ENCODE assay signal across 32 cellular contexts in the genomic region with DNA sequence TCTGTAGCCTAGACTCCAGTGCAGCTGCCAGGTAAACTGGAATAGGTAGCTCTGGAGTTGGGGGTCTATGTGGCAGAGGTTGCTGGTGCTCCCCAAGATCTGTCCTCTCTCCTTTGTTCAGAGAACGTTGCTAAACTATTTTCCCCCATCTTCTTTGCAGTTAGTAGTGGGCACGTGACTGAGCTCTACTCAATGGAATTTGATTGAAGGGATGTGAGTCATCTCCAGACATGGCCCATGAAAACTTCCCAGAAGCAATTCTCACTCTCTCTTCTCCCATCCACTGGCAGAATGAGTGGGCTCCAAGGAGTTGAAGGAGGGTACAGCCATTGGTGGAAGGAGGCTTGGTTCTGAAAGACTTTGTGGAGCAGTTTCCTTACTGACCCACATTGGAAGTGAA. TPM values are rescaled to one million over a fixed set of nuclear protein-coding genes. Genes with fewer than 3 reads are reported as not detected.
A peak's percentile ranks its signal among the peaks of the same experiment; 100 is the strongest.
DNase-seq lines count a peak whose midpoint lies in the region; ATAC-seq, FAIRE-seq and TF ChIP-seq lines count a peak whose summit lies in the region.
"Had no signal": no experiment of that assay in that cellular context is flagged by ENCODE, and none has a peak within 500 bp of the region (broad histone marks: within the 10 kb centered on the region; RNA-seq: fewer than 3 reads in every experiment).

No MANE protein-coding gene starts in this region.

- no peak for TF ChIP-seq EP300 in SK-N-SH (IDR thresholded peaks at IDR 0.05; ENCODE audit: borderline replicate concordance in 1 of 2, low read depth in 1 of 2, low read length in 1 of 2)

- TF ChIP-seq CTCF in SK-N-SH (IDR thresholded peaks at IDR 0.05) (no peak), pancreas (IDR thresholded peaks at IDR 0.05) (no peak), foreskin keratinocyte (conservative IDR thresholded peaks at IDR 0.05) (no peak)

- H3F3A ChIP-seq in SK-N-SH (replicated peaks; ENCODE audit: insufficient read depth) = no peaks in the 10 kb centered on the region

- DNase-seq in SK-N-SH (no peak), RKO (ENCODE audit: low spot score) (peak; percentile 18), left lobe of liver (ENCODE audit: low spot score) (no peak), pancreas (no peak), NCI-H446 (lab: John Stamatoyannopoulos, UW) (no peak), germinal center (ENCODE audit: low spot score) (no peak), foreskin keratinocyte (no peak)
- DNase-seq: AML-193, DMS53, IMR-90, Karpas-422, NCI-H1694, NCI-H2081, NCI-H2171, NCI-H345, NCI-H524 treated with DMSO at 0.1 percent for 48 hours, Right ventricle myocardium superior, SW 1271 had no signal

- 3% methylated on average over 2 of the region's 2 CpGs for WGBS in SK-N-SH (ENCODE audit: low lambda C conversion rate)
- 68 to 71% methylated on average over 2 of the region's 2 CpGs for WGBS in pancreas, 2 donors

- H3K27me3 ChIP-seq in SK-N-SH (ENCODE audit: insufficient read depth) (no peaks in the 10 kb centered on the region), pancreas (no peaks in the 10 kb centered on the region), foreskin keratinocyte (no peaks in the 10 kb centered on the region)

- no peak for TF ChIP-seq RAD21 in SK-N-SH (IDR thresholded peaks at IDR 0.05; ENCODE audit: low read length)

- no peak overlapping the region for H2AFZ ChIP-seq in SK-N-SH (ENCODE audit: low read depth)
- H2AFZ ChIP-seq: GM23338 had no signal

- no peaks in the 10 kb centered on the region for H3K79me2 ChIP-seq in SK-N-SH (ENCODE audit: insufficient read depth)

- H3K9me2 ChIP-seq in SK-N-SH = no peaks in the 10 kb centered on the region

- no peak overlapping the region for H3K9ac ChIP-seq in SK-N-SH

- H3K36me3 ChIP-seq in SK-N-SH (replicated peaks in 1 of 2; ENCODE audit: control insufficient read depth in 1 of 2, insufficient read depth in 2 of 2, low read length in 1 of 2) (no peaks in the 10 kb centered on the region), pancreas (no peaks in the 10 kb centered on the region)

- H4K20me1 ChIP-seq in SK-N-SH (ENCODE audit: insufficient read depth) = no peaks in the 10 kb centered on the region

- H3K27ac ChIP-seq in SK-N-SH (ENCODE audit: low read depth in 2 of 2, low read length in 1 of 2) = no peak overlapping the region
- H3K27ac ChIP-seq in pancreas = no peak overlapping the region
- no peak overlapping the region for H3K27ac ChIP-seq in foreskin keratinocyte
- H3K27ac ChIP-seq: 22Rv1, C4-2B, HL-60 had no signal

- intact Hi-C loops in pancreas (cut with DNase I) = no loop called here

- CTCF ChIA-PET in SK-N-SH (lab: Yijun Ruan, JAX) = no interaction called here

- H3K9me3 ChIP-seq in SK-N-SH (no peaks in the 10 kb centered on the region), pancreas (no peaks in the 10 kb centered on the region)

- POLR2A ChIA-PET in SK-N-SH (lab: Yijun Ruan, JAX) = no interaction called here

- no peak overlapping the region for H3K4me2 ChIP-seq in SK-N-SH
- H3K4me2 ChIP-seq: GM23338 had no signal

- H3K4me3 ChIP-seq in SK-N-SH (ENCODE audit: low read depth in 2 of 2, low read length in 1 of 2) (no peak overlapping the region), pancreas (no peak overlapping the region)
- H3K4me3 ChIP-seq: GM23338 had no signal

- no peak for FAIRE-seq in pancreas (lab: Jason Lieb, UNC)
- FAIRE-seq: D721Med, GM18507, HTR-8/SVneo, RCC 7860 had no signal

- ATAC-seq in SK-N-SH treated with all-trans-retinoic acid at 6 μM for 48 hours = no peak
- ATAC-seq in left lobe of liver = peak; percentile 11
- ATAC-seq in pancreas = no peak
- ATAC-seq in foreskin keratinocyte = no peak
- ATAC-seq: GM23338, HCT116 had no signal

- H3K4me1 ChIP-seq in SK-N-SH (ENCODE audit: control insufficient read depth in 1 of 2, insufficient read depth in 2 of 2, low read depth in 1 of 2, low read length in 1 of 2) (no peaks in the 10 kb centered on the region), pancreas (no peaks in the 10 kb centered on the region), foreskin keratinocyte (no peaks in the 10 kb centered on the region)

TF ChIP-seq in SK-N-SH, 30 proteins besides CTCF, POLR2A, EP300 and RAD21:
- TF ChIP-seq FOXJ3 (CRISPR knock-in tag; IDR thresholded peaks at IDR 0.05) (no peak), JUND (IDR thresholded peaks at IDR 0.05) (no peak)
- TF ChIP-seq, protein P1, sequence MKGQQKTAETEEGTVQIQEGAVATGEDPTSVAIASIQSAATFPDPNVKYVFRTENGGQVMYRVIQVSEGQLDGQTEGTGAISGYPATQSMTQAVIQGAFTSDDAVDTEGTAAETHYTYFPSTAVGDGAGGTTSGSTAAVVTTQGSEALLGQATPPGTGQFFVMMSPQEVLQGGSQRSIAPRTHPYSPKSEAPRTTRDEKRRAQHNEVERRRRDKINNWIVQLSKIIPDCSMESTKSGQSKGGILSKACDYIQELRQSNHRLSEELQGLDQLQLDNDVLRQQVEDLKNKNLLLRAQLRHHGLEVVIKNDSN (IDR thresholded peaks at IDR 0.05; ENCODE audit: borderline replicate concordance, low read depth) = peak; percentile 59; the same call in 1 of the 2 replicates

TF ChIP-seq in SK-N-SH treated with all-trans-retinoic acid at 6 μM for 48 hours, 23 proteins besides CTCF, POLR2A, EP300 and RAD21:
- TF ChIP-seq ESRRG (CRISPR knock-in tag; IDR thresholded peaks at IDR 0.05) = no peak
- no peak for TF ChIP-seq TOX (CRISPR knock-in tag; IDR thresholded peaks at IDR 0.05; ENCODE audit: borderline replicate concordance)

RNA-seq across cellular contexts. Expression of a gene that starts 44.0 kb away (rescaled TPM):
- polyA plus RNA-seq in SK-N-SH (2012; rRNA removed) (not detected in 2 replicates), pancreas (10 to 100 TPM; 42.0 to 89.3 TPM), foreskin keratinocyte (not detected in 2 replicates)
- polyA plus RNA-seq in SK-N-SH (2012; cell fraction: cytosol; rRNA removed) = not detected in 2 replicates
- polyA plus RNA-seq in SK-N-SH (2012; cell fraction: nucleus; rRNA removed) = 0.04 TPM in 1 of 2 replicates, not detected in the other
- total RNA-seq in left lobe of liver (1,162 TPM), pancreas (10 to 100 TPM in 4 of 6 donors, 1 to 10 TPM in 2; 5.9 to 27.4 (median 11.5) TPM), foreskin keratinocyte (not detected in 2 replicates)
- total RNA-seq: G401, IMR-90, MCF 10A, OCI-LY7 had no signal
- polyA plus RNA-seq: AG04450, IMR-90 had no signal

Comparison
In these comparisons a context has a peak if more than half of its experiments do, and no peak if none do; other contexts are left out.
1. RNA of a gene that starts 44.0 kb away (total RNA-seq): 1,162 TPM in left lobe of liver (single experiment); 5.9 to 27.4 TPM in pancreas and not detected in foreskin keratinocyte; every median in the first group is over 10 times any median in the second.